19 cellular contexts compared by ENCODE assay signal in genomic region chr4:14478504-14478903, GRCh38.
DNase-seq lines count a peak whose midpoint lies in the region; ATAC-seq, FAIRE-seq and TF ChIP-seq lines count a peak whose summit lies in the region.
"Had no signal": no experiment of that assay in that cellular context is flagged by ENCODE, and none has a peak within 500 bp of the region (broad histone marks: within the 10 kb centered on the region; RNA-seq: fewer than 3 reads in every experiment).

No MANE protein-coding gene starts in this region.

- peaks cover 9% of the 10 kb centered on the region for H3K4me1 Mint-ChIP-seq in WTC11
- H3K4me1 Mint-ChIP-seq: CD4-positive, alpha-beta memory T cell had no signal

- H3K27ac Mint-ChIP-seq in WTC11: no peak overlapping the region
- H3K27ac Mint-ChIP-seq: CD4-positive, alpha-beta memory T cell had no signal

- POLR2A ChIA-PET in WTC11 (lab: Charles Lee) (no interaction called here), PC-3 (lab: Charles Lee; ENCODE audit: unreplicated experiment) (no interaction called here)

- H3K9me3 ChIP-seq in kidney (ENCODE audit: control insufficient read depth in 1 of 2, low read length in 2 of 2): peaks cover 0 to 4% of the 10 kb centered on the region in 2 donors
- no peaks in the 10 kb centered on the region for H3K9me3 ChIP-seq in PC-3 (ENCODE audit: low read length)
- H3K9me3 ChIP-seq: A549, BE2C had no signal

- TF ChIP-seq CTCF in WTC11 (IDR thresholded peaks at IDR 0.05) (no peak), kidney (IDR thresholded peaks at IDR 0.05; ENCODE audit: borderline replicate concordance, extremely low read depth, insufficient read depth) (no peak), PC-3 (conservative IDR thresholded peaks at IDR 0.05; ENCODE audit: low read depth, low read length) (no peak)

- H3K9me2 ChIP-seq in PC-3 (replicated peaks; ENCODE audit: low read length): no peaks in the 10 kb centered on the region

- no peaks in the 10 kb centered on the region for H3K36me3 ChIP-seq in H7 (replicated peaks; ENCODE audit: control insufficient read depth, insufficient read depth, low read length)
- no peaks in the 10 kb centered on the region for H3K36me3 ChIP-seq in kidney (ENCODE audit: control insufficient read depth in 1 of 2, insufficient read depth in 2 of 2, low read length in 2 of 2)
- no peaks in the 10 kb centered on the region for H3K36me3 ChIP-seq in PC-3 (ENCODE audit: low read depth, low read length)
- H3K36me3 ChIP-seq: BE2C had no signal

- ATAC-seq in WTC11 (peak; percentile 61), PC-3 (no peak)
- ATAC-seq: A549 had no signal

- H3K4me3 Mint-ChIP-seq in WTC11: no peak overlapping the region
- H3K4me3 Mint-ChIP-seq: CD4-positive, alpha-beta memory T cell had no signal

- H3K27ac ChIP-seq in kidney (ENCODE audit: low read depth in 2 of 2, low read length in 2 of 2): no peak overlapping the region
- H3K27ac ChIP-seq in PC-3 (ENCODE audit: low read length): no peak overlapping the region
- H3K27ac ChIP-seq: C4-2B, HL-60 had no signal

- no TSS peak for BruUV-seq in PC-3 (replicated peaks; lab: Mats Ljungman, UMichigan)

- H3K9ac ChIP-seq in kidney (ENCODE audit: low read length in 2 of 2): no peak overlapping the region
- H3K9ac ChIP-seq in PC-3 (ENCODE audit: low read length): no peak overlapping the region

- H3K4me1 ChIP-seq in kidney (ENCODE audit: control insufficient read depth in 1 of 2, insufficient read depth in 1 of 2, low read depth in 1 of 2, low read length in 2 of 2) (no peaks in the 10 kb centered on the region), PC-3 (ENCODE audit: insufficient read depth, low read length) (no peaks in the 10 kb centered on the region)
- H3K4me1 ChIP-seq: A549, BE2C had no signal

- H3K4me2 ChIP-seq in PC-3 (ENCODE audit: low read length): no peak overlapping the region
- H3K4me2 ChIP-seq: A549 had no signal

- H2AFZ ChIP-seq in PC-3 (ENCODE audit: low read length): no peak overlapping the region

- no peaks in the 10 kb centered on the region for H4K20me1 ChIP-seq in PC-3 (ENCODE audit: low read length)

- DNase-seq in H7 (peak; percentile 0), NCI-H345 treated with DMSO at 0.1 percent for 48 hours (lab: John Stamatoyannopoulos, UW; ENCODE audit: unreplicated experiment) (peak; percentile 32), WTC11 (ENCODE audit: low spot score) (peak; percentile 11), kidney (peak; percentile 24), PC-3 (no peak), hypothalamus (lab: John Stamatoyannopoulos, UW) (no peak), NCI-H2196 treated with DMSO at 0.1 percent for 48 hours (lab: John Stamatoyannopoulos, UW; ENCODE audit: unreplicated experiment) (no peak)
- DNase-seq: BE2C; CD4-positive, alpha-beta memory T cell; COR-L47; DMS153; DMS79 treated with DMSO at 0.1 percent for 48 hours; GOT3 had no signal

- CTCF ChIA-PET in WTC11 (lab: Charles Lee) (no interaction called here), PC-3 (lab: Charles Lee) (no interaction called here)

- H3K79me2 ChIP-seq in PC-3 (ENCODE audit: low read length): no peaks in the 10 kb centered on the region

- H3K4me3 ChIP-seq in H7 (ENCODE audit: insufficient read depth, low read depth, low read length) (no peak overlapping the region), kidney (ENCODE audit: low read length in 2 of 2) (no peak overlapping the region), PC-3 (ENCODE audit: low read length) (no peak overlapping the region)
- H3K4me3 ChIP-seq: A549 had no signal

- H3K27me3 Mint-ChIP-seq in WTC11 (ENCODE audit: low read depth): no peaks in the 10 kb centered on the region
- H3K27me3 Mint-ChIP-seq: CD4-positive, alpha-beta memory T cell had no signal

- no peaks in the 10 kb centered on the region for H3F3A ChIP-seq in PC-3 (ENCODE audit: low read length, unreplicated experiment)

- H3K9me3 Mint-ChIP-seq in WTC11: peaks cover 26% of the 10 kb centered on the region

- H3K27me3 ChIP-seq in H7 (ENCODE audit: control insufficient read depth, insufficient read depth, low read length): no peaks in the 10 kb centered on the region
- no peaks in the 10 kb centered on the region for H3K27me3 ChIP-seq in PC-3 (ENCODE audit: low read length)
- H3K27me3 ChIP-seq: BE2C had no signal

- peaks cover 18% of the 10 kb centered on the region for H3K36me3 Mint-ChIP-seq in WTC11
- H3K36me3 Mint-ChIP-seq: CD4-positive, alpha-beta memory T cell had no signal

- no peak for FAIRE-seq in kidney (lab: Jason Lieb, UNC)
- FAIRE-seq: A549, D721Med, G401.6, GM12891 had no signal

- intact Hi-C loops in kidney (cut with DNase I): no loop called here
- intact Hi-C loops in PC-3 (cut with micrococcal nuclease): no loop called here

TF ChIP-seq in WTC11, 78 proteins besides CTCF, POLR2A, EP300 and RAD21:
- TF ChIP-seq STAT6 (CRISPR knock-in tag; conservative IDR thresholded peaks at IDR 0.05; ENCODE audit: low read depth): no peak

Comparison
In these comparisons a context has a peak if more than half of its experiments do, and no peak if none do; other contexts are left out.
1. DNase-seq: peak in H7 (single experiment), NCI-H345 treated with DMSO at 0.1 percent for 48 hours (single experiment), WTC11 (single experiment) and kidney (single experiment); none in PC-3 (single experiment), hypothalamus (0 of 51) and NCI-H2196 treated with DMSO at 0.1 percent for 48 hours (single experiment).